18 cellular contexts compared by ENCODE assay signal in the genomic region with DNA sequence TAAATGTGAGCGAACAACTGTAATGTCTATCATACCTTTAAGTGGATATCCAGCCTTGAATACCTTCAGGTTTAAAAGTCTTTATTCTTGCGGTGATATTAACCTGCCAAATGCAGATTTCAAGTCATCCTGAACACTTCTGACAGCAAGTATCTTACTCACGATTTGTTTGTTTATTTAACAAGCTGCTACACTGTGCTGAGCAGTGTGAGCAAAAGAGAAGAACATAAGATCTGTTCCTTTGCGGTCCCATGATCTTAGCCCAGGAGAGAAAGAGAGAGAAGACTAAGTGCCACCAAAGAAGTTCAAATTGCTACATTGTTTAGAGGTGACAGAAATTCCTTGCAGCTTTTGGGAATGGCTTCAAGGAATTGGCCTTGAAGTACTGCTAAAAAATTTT. TPM values are rescaled to one million over a fixed set of nuclear protein-coding genes. Genes with fewer than 3 reads are reported as not detected.
DNase-seq lines count a peak whose midpoint lies in the region; ATAC-seq and TF ChIP-seq lines count a peak whose summit lies in the region.
"Had no signal": no experiment of that assay in that cellular context is flagged by ENCODE, and none has a peak within 500 bp of the region (broad histone marks: within the 10 kb centered on the region; RNA-seq: fewer than 3 reads in every experiment).

No MANE protein-coding gene starts in this region.

- in situ Hi-C loops in mammary epithelial cell (cut with MboI; ENCODE audit: low sequenced_read_pairs in 2 of 2) (no loop called here), brain microvascular endothelial cell (cut with HindIII; ENCODE audit: low pct_ligation_motif_present, low sequenced_read_pairs) (no loop called here)

- H3K4me1 Mint-ChIP-seq in HFFc6 (ENCODE audit: low read depth): peaks cover 58% of the 10 kb centered on the region
- peaks cover 40% of the 10 kb centered on the region for H3K4me1 Mint-ChIP-seq in activated naive CD4-positive, alpha-beta T cell treated with anti-CD3 and anti-CD28 coated beads for 36 hours (ENCODE audit: low read depth)

- H3K27ac ChIP-seq in mammary epithelial cell (ENCODE audit: insufficient read depth, low read depth, low read length): no peak overlapping the region
- H3K27ac ChIP-seq in brain microvascular endothelial cell: no peak overlapping the region
- H3K27ac ChIP-seq: C4-2B, GM23248, RWPE1 had no signal

- no peak overlapping the region for H3K4me3 Mint-ChIP-seq in HFFc6
- no peak overlapping the region for H3K4me3 Mint-ChIP-seq in activated naive CD4-positive, alpha-beta T cell treated with anti-CD3 and anti-CD28 coated beads for 36 hours

- H3K4me3 ChIP-seq in mammary epithelial cell (replicated peaks in 1 of 3; ENCODE audit: insufficient read depth in 1 of 3, low read depth in 2 of 3, low read length in 3 of 3) (no peak overlapping the region), brain microvascular endothelial cell (ENCODE audit: low read depth, low read length) (no peak overlapping the region)
- H3K4me3 ChIP-seq: GM23248 had no signal

- no peaks in the 10 kb centered on the region for H3K9me3 Mint-ChIP-seq in HFFc6
- no peaks in the 10 kb centered on the region for H3K9me3 Mint-ChIP-seq in activated naive CD4-positive, alpha-beta T cell treated with anti-CD3 and anti-CD28 coated beads for 36 hours

- no peaks in the 10 kb centered on the region; the same call in 1 of the 2 replicates for H3K27me3 Mint-ChIP-seq in HFFc6 (ENCODE audit: insufficient read depth)
- H3K27me3 Mint-ChIP-seq in activated naive CD4-positive, alpha-beta T cell treated with anti-CD3 and anti-CD28 coated beads for 36 hours (ENCODE audit: low read depth): peaks cover 4% of the 10 kb centered on the region

- H3K36me3 Mint-ChIP-seq in HFFc6 (ENCODE audit: low read depth): no peaks in the 10 kb centered on the region
- no peaks in the 10 kb centered on the region for H3K36me3 Mint-ChIP-seq in activated naive CD4-positive, alpha-beta T cell treated with anti-CD3 and anti-CD28 coated beads for 36 hours (ENCODE audit: low read depth)

- H4K20me1 ChIP-seq in mammary epithelial cell (ENCODE audit: insufficient read depth, low read length): no peaks in the 10 kb centered on the region

- H3K4me2 ChIP-seq in mammary epithelial cell (ENCODE audit: insufficient read depth, low read depth, low read length): no peak overlapping the region

- no peaks in the 10 kb centered on the region for H3K9me3 ChIP-seq in mammary epithelial cell (replicated peaks; ENCODE audit: insufficient read depth, low read length)
- H3K9me3 ChIP-seq: Caco-2 had no signal

- TF ChIP-seq CTCF in HFFc6 (IDR thresholded peaks at IDR 0.05): no peak
- TF ChIP-seq CTCF in mammary epithelial cell (conservative IDR thresholded peaks at IDR 0.05 in 1 of 2, IDR thresholded peaks at IDR 0.05 in 1 of 2; ENCODE audit: extremely low read depth in 1 of 2, insufficient read depth in 1 of 2, low read depth in 1 of 2, low read length in 2 of 2): no peak
- TF ChIP-seq CTCF in brain microvascular endothelial cell (IDR thresholded peaks at IDR 0.05; ENCODE audit: low read depth, low read length, missing control alignments): no peak

- no peak for ATAC-seq in GM21825 (IDR thresholded peaks at IDR 0.05; ENCODE audit: unreplicated experiment)
- ATAC-seq: HepG2 had no signal

- H3K27me3 ChIP-seq in mammary epithelial cell (ENCODE audit: insufficient read depth, low read length) (no peaks in the 10 kb centered on the region), brain microvascular endothelial cell (replicated peaks) (no peaks in the 10 kb centered on the region)

- no peak overlapping the region for H3K9ac ChIP-seq in mammary epithelial cell (ENCODE audit: insufficient read depth, low read length)
- H3K9ac ChIP-seq: GM23248 had no signal

- intact Hi-C loops in mammary epithelial cell (cut with micrococcal nuclease): no loop called here
- intact Hi-C loops in activated naive CD4-positive, alpha-beta T cell treated with anti-CD3 and anti-CD28 coated beads for 36 hours (cut with micrococcal nuclease): no loop called here

- H3K79me2 ChIP-seq in mammary epithelial cell (ENCODE audit: insufficient read depth, low read length): no peaks in the 10 kb centered on the region

- BruUV-seq in mammary epithelial cell (replicated peaks; lab: Mats Ljungman, UMichigan): no TSS peak

- DNase-seq in DMS79 (lab: John Stamatoyannopoulos, UW) (peak; percentile 63), HFFc6 (peak; percentile 23), mammary epithelial cell (peak; percentile 43), left kidney (ENCODE audit: low read depth, low spot score) (peak; percentile 37), brain microvascular endothelial cell (no peak)
- DNase-seq in activated naive CD4-positive, alpha-beta T cell treated with anti-CD3 and anti-CD28 coated beads for 36 hours: no peak
- DNase-seq in activated effector memory CD4-positive, alpha-beta T cell treated with Interleukin-2 at 50 U/mL for 16 hours: no peak
- DNase-seq: Caco-2, DMS153, GM23248, NCI-H1105 treated with DMSO at 0.1 percent for 48 hours, NCI-H187, NCI-H2171, NCI-H446 treated with DMSO at 0.1 percent for 48 hours had no signal

- H3K4me1 ChIP-seq in mammary epithelial cell (ENCODE audit: insufficient read depth, low read length): peaks cover 53% of the 10 kb centered on the region
- H3K4me1 ChIP-seq: Caco-2 had no signal

- peak overlapping the region; percentile 3 for H2AFZ ChIP-seq in mammary epithelial cell (ENCODE audit: low read depth, low read length)
- H2AFZ ChIP-seq: GM23248 had no signal

- no peaks in the 10 kb centered on the region for H3K36me3 ChIP-seq in mammary epithelial cell (ENCODE audit: insufficient read depth, low read length)
- H3K36me3 ChIP-seq in brain microvascular endothelial cell (replicated peaks): no peaks in the 10 kb centered on the region

- WGBS in mammary epithelial cell (ENCODE audit: low coverage, missing lambda C conversion rate): 80% methylated on average over 4 of the region's 4 CpGs

- 0 out of 2 replicates have a peak overlapping the region, but pooled peaks have one; percentile 21 for H3K27ac Mint-ChIP-seq in HFFc6
- H3K27ac Mint-ChIP-seq in activated naive CD4-positive, alpha-beta T cell treated with anti-CD3 and anti-CD28 coated beads for 36 hours: no peak overlapping the region

- dilution Hi-C loops in mammary epithelial cell (cut with HindIII; ENCODE audit: low sequenced_read_pairs): no loop called here

- CTCF ChIA-PET in mammary epithelial cell (lab: Charles Lee; ENCODE audit: low non-redundant PET): no interaction called here
- CTCF ChIA-PET in activated naive CD4-positive, alpha-beta T cell treated with anti-CD3 and anti-CD28 coated beads for 36 hours (lab: Charles Lee): interaction anchor here (1.0 to 3.1 kb wide), 5 partner anchors 13 to 584 kb away, joined by 3 to 10 read pairs (median 3); no protein-coding TSS in a partner anchor

RNA-seq across cellular contexts. Expression of gene IL24, which starts 9.5 kb away (rescaled TPM):
- under 1 TPM in 1 of 6 experiments, not detected in 5; 0.24 TPM for total RNA-seq in HFFc6 (2021; fragmentation: NEBNext Ultra II Directional; extraction: Animal tissue kit (Norgen Biotek cat#: 25700))
- not detected for total RNA-seq in mammary epithelial cell
- polyA plus RNA-seq in mammary epithelial cell: 0.09 TPM
- not detected for polyA minus RNA-seq in mammary epithelial cell
- total RNA-seq in activated naive CD4-positive, alpha-beta T cell treated with anti-CD3 and anti-CD28 coated beads for 36 hours: 10 to 100 TPM; 44.0 to 46.7 TPM
- total RNA-seq: Caco-2, HepG2 had no signal
- polyA plus RNA-seq: HepG2 had no signal

RNA-seq across cellular contexts. Expression of gene IL20, which starts 22.3 kb away (rescaled TPM):
- total RNA-seq in HFFc6 (2021; fragmentation: NEBNext Ultra II Directional; extraction: Animal tissue kit (Norgen Biotek cat#: 25700)): not detected
- not detected for total RNA-seq in mammary epithelial cell
- polyA plus RNA-seq in mammary epithelial cell: 0.10 TPM
- not detected for polyA minus RNA-seq in mammary epithelial cell
- total RNA-seq in activated naive CD4-positive, alpha-beta T cell treated with anti-CD3 and anti-CD28 coated beads for 36 hours: under 1 TPM in 1 of 2 experiments, not detected in 1; 0.31 TPM
- total RNA-seq: Caco-2, GM23248, HepG2 had no signal
- polyA plus RNA-seq: GM23248 had no signal

RNA-seq across cellular contexts. Expression of gene FCMR, which starts 34.0 kb away (rescaled TPM):
- total RNA-seq in HFFc6 (2021; fragmentation: NEBNext Ultra II Directional; extraction: Animal tissue kit (Norgen Biotek cat#: 25700)): 1 to 10 TPM in 2 of 6 experiments, under 1 TPM in 4; 0.28 to 1.3 (median 0.67) TPM
- total RNA-seq in mammary epithelial cell: 1 to 10 TPM; 1.2 to 5.0 TPM
- 5.4 TPM for polyA plus RNA-seq in mammary epithelial cell
- polyA minus RNA-seq in mammary epithelial cell: not detected
- total RNA-seq in activated naive CD4-positive, alpha-beta T cell treated with anti-CD3 and anti-CD28 coated beads for 36 hours: 10 to 100 TPM; 49.6 to 52.1 TPM
- total RNA-seq: Caco-2, HepG2 had no signal
- polyA plus RNA-seq: HepG2 had no signal

RNA-seq across cellular contexts. Expression of gene PIGR, which starts 58.6 kb away (rescaled TPM):
- under 1 TPM in 2 of 6 experiments, not detected in 4; 0.14 to 0.26 TPM for total RNA-seq in HFFc6 (2021; fragmentation: NEBNext Ultra II Directional; extraction: Animal tissue kit (Norgen Biotek cat#: 25700))
- 10 to 100 TPM in 1 of 2 donors, not detected in 1; 10.7 TPM for total RNA-seq in mammary epithelial cell
- polyA plus RNA-seq in mammary epithelial cell: 0.03 TPM
- 1.4 TPM for polyA minus RNA-seq in mammary epithelial cell
- total RNA-seq in activated naive CD4-positive, alpha-beta T cell treated with anti-CD3 and anti-CD28 coated beads for 36 hours: under 1 TPM in 1 of 2 experiments, not detected in 1; 0.10 TPM
- total RNA-seq: Caco-2, GM23248, HepG2 had no signal
- polyA plus RNA-seq: GM23248, HepG2 had no signal

Comparison
In these comparisons a context has a peak if more than half of its experiments do, and no peak if none do; other contexts are left out.
1. DNase-seq: peak in DMS79 (single experiment), HFFc6 (single experiment), mammary epithelial cell (single experiment) and left kidney (single experiment); none in brain microvascular endothelial cell (single experiment), activated naive CD4-positive, alpha-beta T cell treated with anti-CD3 and anti-CD28 coated beads for 36 hours (single experiment) and activated effector memory CD4-positive, alpha-beta T cell treated with Interleukin-2 at 50 U/mL for 16 hours (single experiment).
2. RNA of gene IL24, which starts 9.5 kb away (total RNA-seq): 44.0 to 46.7 TPM in activated naive CD4-positive, alpha-beta T cell treated with anti-CD3 and anti-CD28 coated beads for 36 hours; not detected in mammary epithelial cell and 0.24 TPM in HFFc6; every median in the first group is over 10 times any median in the second.
3. RNA of gene FCMR, which starts 34.0 kb away (total RNA-seq): 49.6 to 52.1 TPM in activated naive CD4-positive, alpha-beta T cell treated with anti-CD3 and anti-CD28 coated beads for 36 hours; 1.2 to 5.0 TPM in mammary epithelial cell and 0.28 to 1.3 TPM in HFFc6; every median in the first group is over 4 times any median in the second.